20 cellular contexts compared by ENCODE assay signal in genomic region chr10:29529146-29529545, GRCh38.
"Had no signal": no experiment of that assay in that cellular context is flagged by ENCODE, and none has a peak within 500 bp of the region (broad histone marks: within the 10 kb centered on the region; RNA-seq: fewer than 3 reads in every experiment).

No MANE protein-coding gene starts in this region.

- H3K27ac Mint-ChIP-seq: dendritic cell treated with granulocyte-macrophage colony-stimulating factor and Interleukin-4, amounts not matched to agents 40 ng/mL and 50 ng/mL, for 4 days; natural killer cell had no signal

- H3K27me3 Mint-ChIP-seq: dendritic cell treated with granulocyte-macrophage colony-stimulating factor and Interleukin-4, amounts not matched to agents 40 ng/mL and 50 ng/mL, for 4 days had no signal

- H3K4me3 ChIP-seq: hepatocyte, prostate gland, sigmoid colon had no signal

- FAIRE-seq: colon, endothelial cell of umbilical vein, small intestine, urothelium cell line had no signal

- H3K36me3 ChIP-seq: prostate gland had no signal

- H3K4me3 Mint-ChIP-seq: dendritic cell treated with granulocyte-macrophage colony-stimulating factor and Interleukin-4, amounts not matched to agents 40 ng/mL and 50 ng/mL, for 4 days; natural killer cell had no signal

- ATAC-seq: foreskin keratinocyte, left colon, natural killer cell had no signal

- H3K4me1 ChIP-seq: foreskin keratinocyte, prostate gland had no signal

- H2AFZ ChIP-seq: hepatocyte, parathyroid adenoma had no signal

- DNase-seq: erythroblast; foreskin keratinocyte; left colon; mammary epithelial cell; natural killer cell; occipital lobe; retina; sigmoid colon; small intestine; stimulated activated CD4-positive, alpha-beta T cell treated with anti-CD3 and anti-CD28 coated beads, Interleukin-12 subunit alpha, Interleukin-12 subunit beta, amount 100 ng/mL, for 4 hours; stimulated activated CD4-positive, alpha-beta T cell treated with anti-CD3 and anti-CD28 coated beads, Interleukin-2, amount 100 ng/mL, for 48 hours; stimulated activated naive CD4-positive, alpha-beta T cell treated with Interleukin-2 at 50 U/mL for 16 hours; trophoblast cell had no signal

- H3K4me2 ChIP-seq: hepatocyte had no signal

- H3K27ac ChIP-seq: foreskin keratinocyte, hepatocyte, parathyroid adenoma, prostate gland had no signal

- H3K9me3 ChIP-seq: prostate gland, sigmoid colon had no signal

- H3K9me3 Mint-ChIP-seq: dendritic cell treated with granulocyte-macrophage colony-stimulating factor and Interleukin-4, amounts not matched to agents 40 ng/mL and 50 ng/mL, for 4 days; natural killer cell had no signal

- H3K27me3 ChIP-seq: foreskin keratinocyte, hepatocyte, sigmoid colon had no signal

- H3K9ac ChIP-seq: parathyroid adenoma had no signal

- H3K4me1 Mint-ChIP-seq: natural killer cell had no signal

- H3K79me2 ChIP-seq: parathyroid adenoma had no signal
